In genomic region chr18:49849331-49850217, GRCh38 we compare ENCODE assay signal across 8 cellular contexts. TPM values are rescaled to one million over a fixed set of nuclear protein-coding genes. Genes with fewer than 3 reads are reported as not detected.
A peak's percentile ranks its signal among the peaks of the same experiment; 100 is the strongest.
DNase-seq lines count a peak whose midpoint lies in the region; ATAC-seq and TF ChIP-seq lines count a peak whose summit lies in the region.

No MANE protein-coding gene starts in this region.

- no peaks in the 10 kb centered on the region for H3K36me3 Mint-ChIP-seq in nephron progenitor cell (ENCODE audit: low read depth)
- no peaks in the 10 kb centered on the region for H3K36me3 Mint-ChIP-seq in activated CD4-positive, alpha-beta memory T cell treated with anti-CD3 and anti-CD28 coated beads for 36 hours

- no peak overlapping the region for H3K27ac Mint-ChIP-seq in nephron progenitor cell
- no peak overlapping the region for H3K27ac Mint-ChIP-seq in activated CD4-positive, alpha-beta memory T cell treated with anti-CD3 and anti-CD28 coated beads for 36 hours

- DNase-seq in GM03348 (ENCODE audit: low spot score): peak; percentile 73
- peak; percentile 96 for DNase-seq in NCI-H2196 treated with DMSO at 0.1 percent for 48 hours (lab: John Stamatoyannopoulos, UW; ENCODE audit: unreplicated experiment)
- DNase-seq in nephron progenitor cell: peak; percentile 26
- DNase-seq in activated effector memory CD4-positive, alpha-beta T cell treated with Interleukin-2 at 50 U/mL for 16 hours: no peak
- DNase-seq in activated naive CD4-positive, alpha-beta T cell (lab: John Stamatoyannopoulos, UW): no peak
- no peak for DNase-seq in activated CD4-positive, alpha-beta memory T cell treated with anti-CD3 and anti-CD28 coated beads for 36 hours

- no peak overlapping the region for H3K4me3 Mint-ChIP-seq in nephron progenitor cell
- H3K4me3 Mint-ChIP-seq in activated CD4-positive, alpha-beta memory T cell treated with anti-CD3 and anti-CD28 coated beads for 36 hours: no peak overlapping the region

- peaks cover 29% of the 10 kb centered on the region for H3K4me1 Mint-ChIP-seq in nephron progenitor cell
- H3K4me1 Mint-ChIP-seq in activated CD4-positive, alpha-beta memory T cell treated with anti-CD3 and anti-CD28 coated beads for 36 hours (ENCODE audit: low read depth): no peaks in the 10 kb centered on the region

- no peaks in the 10 kb centered on the region for H3K27me3 Mint-ChIP-seq in nephron progenitor cell (ENCODE audit: low read depth, poor library complexity)
- peaks cover 15% of the 10 kb centered on the region for H3K27me3 Mint-ChIP-seq in activated CD4-positive, alpha-beta memory T cell treated with anti-CD3 and anti-CD28 coated beads for 36 hours

- H3K9ac ChIP-seq in duodenal mucosa (ENCODE audit: low read depth in 1 of 2, low read length in 2 of 2): peak overlapping the region; percentile 53 to 84

- POLR2A ChIA-PET in activated CD4-positive, alpha-beta memory T cell treated with anti-CD3 and anti-CD28 coated beads for 36 hours (lab: Charles Lee): no interaction called here

- H3K9me3 Mint-ChIP-seq in nephron progenitor cell: no peaks in the 10 kb centered on the region
- H3K9me3 Mint-ChIP-seq in activated CD4-positive, alpha-beta memory T cell treated with anti-CD3 and anti-CD28 coated beads for 36 hours: no peaks in the 10 kb centered on the region

- intact Hi-C loops in activated CD4-positive, alpha-beta memory T cell treated with anti-CD3 and anti-CD28 coated beads for 36 hours (cut with micrococcal nuclease): loop anchor here (10.0 kb wide), 1 partner anchor 1175 kb away; no protein-coding TSS in a partner anchor

- CTCF ChIA-PET in activated CD4-positive, alpha-beta memory T cell treated with anti-CD3 and anti-CD28 coated beads for 36 hours (lab: Charles Lee): interaction anchor here (1.4 kb wide), 1 partner anchor 9 kb away, joined by 3 read pairs; no protein-coding TSS in a partner anchor

- ATAC-seq in HG03432 (IDR thresholded peaks at IDR 0.05; ENCODE audit: unreplicated experiment): no peak

- no peak for TF ChIP-seq CTCF in nephron progenitor cell (IDR thresholded peaks at IDR 0.05)

- no peaks in the 10 kb centered on the region for H3K27me3 ChIP-seq in duodenal mucosa (ENCODE audit: control insufficient read depth in 1 of 2, insufficient read depth in 2 of 2, low read length in 2 of 2)

- H3K27ac ChIP-seq in duodenal mucosa (ENCODE audit: low read depth, low read length): peak overlapping the region; percentile 84

- H3K4me3 ChIP-seq in duodenal mucosa (ENCODE audit: low read depth in 1 of 2, low read length in 2 of 2): peak overlapping the region; percentile 53 to 64

- H3K9me3 ChIP-seq in duodenal mucosa (ENCODE audit: control insufficient read depth in 1 of 2, low read length in 2 of 2): no peaks in the 10 kb centered on the region

- H3K36me3 ChIP-seq in duodenal mucosa (ENCODE audit: control insufficient read depth in 1 of 2, insufficient read depth in 2 of 2, low read length in 2 of 2): peaks cover 32 to 42% of the 10 kb centered on the region in 2 donors

- peaks cover 29 to 30% of the 10 kb centered on the region in 2 donors for H3K4me1 ChIP-seq in duodenal mucosa (ENCODE audit: control insufficient read depth in 1 of 2, insufficient read depth in 2 of 2, low read length in 2 of 2)

RNA-seq across cellular contexts. Expression of gene ACAA2, which starts 36.2 kb away (rescaled TPM):
- total RNA-seq in activated CD4-positive, alpha-beta memory T cell treated with anti-CD3 and anti-CD28 coated beads for 36 hours: 10 to 100 TPM; 77.9 to 78.4 TPM

Comparison
In these comparisons a context has a peak if more than half of its experiments do, and no peak if none do; other contexts are left out.
1. DNase-seq: peak in GM03348 (single experiment), NCI-H2196 treated with DMSO at 0.1 percent for 48 hours (single experiment) and nephron progenitor cell (single experiment); none in activated effector memory CD4-positive, alpha-beta T cell treated with Interleukin-2 at 50 U/mL for 16 hours (single experiment), activated naive CD4-positive, alpha-beta T cell (0 of 4) and activated CD4-positive, alpha-beta memory T cell treated with anti-CD3 and anti-CD28 coated beads for 36 hours (single experiment).